In genomic region chr6:1055015-1055921, GRCh38 we compare ENCODE assay signal across 1 cellular context.
TF ChIP-seq lines count a peak whose summit lies in the region.

No MANE protein-coding gene starts in this region.

TF ChIP-seq in HepG2, 621 proteins besides CTCF, POLR2A, EP300 and RAD21 (continued from another document and continues in another):
- TF ChIP-seq ZNF142 (CRISPR knock-in tag; IDR thresholded peaks at IDR 0.05) (peak; percentile 86; the same call in 1 of the 2 replicates), NR2F1 (CRISPR knock-in tag; IDR thresholded peaks at IDR 0.05) (0 out of 4 replicates have a peak, but pooled peaks of 1 of the 2 experiments have one; percentile 7), HNF4A (CRISPR knock-in tag; IDR thresholded peaks at IDR 0.05) (peak; percentile 90), NAIF1 (CRISPR knock-in tag; IDR thresholded peaks at IDR 0.05; ENCODE audit: borderline replicate concordance) (peak; percentile 66; the same call in 1 of the 2 replicates), ZNF205 (CRISPR knock-in tag; IDR thresholded peaks at IDR 0.05) (peak; percentile 97), HMG20A (CRISPR knock-in tag; IDR thresholded peaks at IDR 0.05; ENCODE audit: borderline replicate concordance) (peak; percentile 97), ZNF878 (CRISPR knock-in tag; IDR thresholded peaks at IDR 0.05) (peak; percentile 45; the same call in 1 of the 2 replicates), ZNF629 (CRISPR knock-in tag; conservative IDR thresholded peaks at IDR 0.05) (peak; percentile 57), CHD2 (IDR thresholded peaks at IDR 0.05; ENCODE audit: low read depth, low read length) (0 out of 2 replicates have a peak, but pooled peaks have one; percentile 35), GATAD2A (CRISPR knock-in tag; IDR thresholded peaks at IDR 0.05) (peak; percentile 100), TFAP4 (IDR thresholded peaks at IDR 0.05; ENCODE audit: borderline replicate concordance, low read depth) (peak; percentile 51; the same call in 1 of the 2 replicates), ZUFSP (CRISPR knock-in tag; IDR thresholded peaks at IDR 0.05; ENCODE audit: borderline replicate concordance) (no peak), HNF1B (CRISPR knock-in tag; IDR thresholded peaks at IDR 0.05) (peak; percentile 61), SOX13 (IDR thresholded peaks at IDR 0.05) (peak; percentile 100), SOX13 (CRISPR knock-in tag; conservative IDR thresholded peaks at IDR 0.05 in 1 of 2, IDR thresholded peaks at IDR 0.05 in 1 of 2) (peak in 1 of 2 experiments; percentile 100; a peak in 2 of 4 replicates), UBTF (CRISPR knock-in tag; IDR thresholded peaks at IDR 0.05) (peak; percentile 58), SKI (IDR thresholded peaks at IDR 0.05; ENCODE audit: partially characterized antibody) (peak; percentile 98), FOXA3 (CRISPR knock-in tag; IDR thresholded peaks at IDR 0.05) (peak; percentile 97), AHDC1 (CRISPR knock-in tag; IDR thresholded peaks at IDR 0.05; ENCODE audit: borderline replicate concordance) (peak; percentile 88), CREM (IDR thresholded peaks at IDR 0.05) (peak; percentile 99), CREM (CRISPR knock-in tag; IDR thresholded peaks at IDR 0.05) (no peak), TAF1 (CRISPR knock-in tag; IDR thresholded peaks at IDR 0.05) (peak; percentile 62; the same call in 1 of the 2 replicates), ZNF503 (CRISPR knock-in tag; IDR thresholded peaks at IDR 0.05) (peak; percentile 99), ZNF552 (CRISPR knock-in tag; IDR thresholded peaks at IDR 0.05; ENCODE audit: borderline replicate concordance) (peak; percentile 41; the same call in 1 of the 2 replicates), ZBTB37 (CRISPR knock-in tag; IDR thresholded peaks at IDR 0.05) (peak; percentile 65; the same call in 1 of the 2 replicates), ZNF839 (CRISPR knock-in tag; IDR thresholded peaks at IDR 0.05; ENCODE audit: borderline replicate concordance) (peak; percentile 39; the same call in 1 of the 2 replicates), ZNF75D (CRISPR knock-in tag; IDR thresholded peaks at IDR 0.05; ENCODE audit: borderline replicate concordance) (peak; percentile 76; the same call in 1 of the 2 replicates), EEA1 (CRISPR knock-in tag; IDR thresholded peaks at IDR 0.05; ENCODE audit: borderline replicate concordance) (no peak)
